10 cellular contexts compared by ENCODE assay signal in the genomic region with DNA sequence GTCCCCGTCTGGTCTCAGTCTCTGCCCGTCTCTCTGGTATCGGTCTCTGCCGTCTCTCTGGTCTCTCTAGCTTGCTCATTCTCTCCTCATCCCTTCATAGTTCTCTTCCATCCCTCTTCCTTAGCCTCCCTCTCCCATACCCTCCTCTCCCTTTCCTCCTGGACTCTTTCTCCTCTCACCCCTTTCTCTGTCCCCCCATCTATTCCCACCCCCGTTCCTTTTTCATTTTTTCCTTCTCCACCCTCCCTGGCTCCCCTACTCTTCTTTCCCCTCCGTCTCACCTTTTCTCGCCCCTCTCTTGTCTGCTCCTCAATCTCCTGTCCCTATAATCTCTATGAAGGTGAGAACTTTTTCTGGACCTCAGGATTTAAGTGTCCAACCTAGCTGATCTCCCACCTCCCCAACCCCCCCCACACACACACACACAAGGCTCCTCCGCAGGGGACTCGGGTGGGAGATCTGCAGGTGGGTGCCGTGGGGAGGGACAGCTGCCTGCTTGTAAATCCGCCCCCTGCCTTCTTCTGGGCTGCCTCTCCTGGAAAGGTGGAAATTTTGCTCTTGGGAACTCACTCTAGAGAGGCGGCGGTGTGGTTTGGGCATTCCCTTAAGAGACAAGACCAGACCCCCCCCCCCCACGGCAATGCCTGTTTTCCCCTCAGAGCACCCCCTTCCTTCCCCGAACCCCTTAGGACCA. TPM values are rescaled to one million over a fixed set of nuclear protein-coding genes. Genes with fewer than 3 reads are reported as not detected.
DNase-seq lines count a peak whose midpoint lies in the region; ATAC-seq and TF ChIP-seq lines count a peak whose summit lies in the region.
"Had no signal": no experiment of that assay in that cellular context is flagged by ENCODE, and none has a peak within 500 bp of the region (broad histone marks: within the 10 kb centered on the region; RNA-seq: fewer than 3 reads in every experiment).

No MANE protein-coding gene starts in this region.

- H3K9me3 ChIP-seq in WERI-Rb-1 (ENCODE audit: severe bottlenecking) (no peaks in the 10 kb centered on the region), iPS-18a (ENCODE audit: control insufficient read depth, low read depth, low read length) (no peaks in the 10 kb centered on the region), stomach (no peaks in the 10 kb centered on the region)

- WGBS in stomach, 5 donors: 9 to 22% (median 11%) methylated on average over 15 of the region's 15 CpGs

- H3K9ac ChIP-seq in iPS-18a (ENCODE audit: low read length): no peak overlapping the region

- peak overlapping the region; percentile 12 for H3K4me3 ChIP-seq in WERI-Rb-1 (ENCODE audit: low read depth, low read length)
- peak overlapping the region; percentile 60 for H3K4me3 ChIP-seq in iPS-18a (ENCODE audit: low read length)
- peak overlapping the region; percentile 50 to 59 (median 56) for H3K4me3 ChIP-seq in stomach

- intact Hi-C loops in stomach (cut with DNase I; ENCODE audit: low total_unique reads): no loop called here

- no peak for TF ChIP-seq CTCF in WERI-Rb-1 (IDR thresholded peaks at IDR 0.05; ENCODE audit: low read depth, low read length)
- TF ChIP-seq CTCF in stomach (IDR thresholded peaks at IDR 0.05): no peak

- H3K27me3 Mint-ChIP-seq in T-helper 2 cell treated with Interferon-gamma antibody and Interleukin-4, amounts not matched to agents 5 μg/mL and 100 μg/mL, for 36 hours (ENCODE audit: low read depth): peaks cover 54% of the 10 kb centered on the region

- no peak for DNase-seq in T-helper 2 cell treated with Interferon-gamma antibody and Interleukin-4, amounts not matched to agents 5 μg/mL and 100 μg/mL, for 36 hours (ENCODE audit: low spot score)
- DNase-seq in T-helper 2 cell (no peak), WERI-Rb-1 (no peak), stomach (no peak)

- ATAC-seq in HG03097 (IDR thresholded peaks at IDR 0.05; ENCODE audit: low FRiP score, unreplicated experiment): no peak
- ATAC-seq in HG02642 (IDR thresholded peaks at IDR 0.05; ENCODE audit: poor library complexity, unreplicated experiment): no peak
- ATAC-seq in GM18907 (IDR thresholded peaks at IDR 0.05; ENCODE audit: unreplicated experiment): no peak

- H3K27ac ChIP-seq in WERI-Rb-1 (no peak overlapping the region), iPS-18a (ENCODE audit: low read length) (no peak overlapping the region), stomach (peak overlapping the region in 1 of 5 donors; percentile 64)
- H3K27ac ChIP-seq: C4-2B had no signal

- H3K27me3 ChIP-seq in WERI-Rb-1 (ENCODE audit: insufficient read depth, low read depth, severe bottlenecking): peaks cover 34% of the 10 kb centered on the region
- peaks cover 85% of the 10 kb centered on the region for H3K27me3 ChIP-seq in iPS-18a (ENCODE audit: control insufficient read depth, insufficient read depth, low read length)
- H3K27me3 ChIP-seq in stomach: peaks cover 0 to 43% (median 30%) of the 10 kb centered on the region in 3 donors

- H3K4me1 Mint-ChIP-seq in T-helper 2 cell treated with Interferon-gamma antibody and Interleukin-4, amounts not matched to agents 5 μg/mL and 100 μg/mL, for 36 hours (ENCODE audit: low read depth): peaks cover 7% of the 10 kb centered on the region

- TF ChIP-seq EP300 in stomach (IDR thresholded peaks at IDR 0.05): no peak

- H3K36me3 Mint-ChIP-seq in T-helper 2 cell treated with Interferon-gamma antibody and Interleukin-4, amounts not matched to agents 5 μg/mL and 100 μg/mL, for 36 hours (ENCODE audit: low read depth): peaks cover 1% of the 10 kb centered on the region

- H3K9me3 Mint-ChIP-seq in T-helper 2 cell treated with Interferon-gamma antibody and Interleukin-4, amounts not matched to agents 5 μg/mL and 100 μg/mL, for 36 hours: no peaks in the 10 kb centered on the region

- peak overlapping the region; percentile 71 for H3K4me3 Mint-ChIP-seq in T-helper 2 cell treated with Interferon-gamma antibody and Interleukin-4, amounts not matched to agents 5 μg/mL and 100 μg/mL, for 36 hours

- H3K36me3 ChIP-seq in WERI-Rb-1 (no peaks in the 10 kb centered on the region), iPS-18a (ENCODE audit: control insufficient read depth, low read depth, low read length) (no peaks in the 10 kb centered on the region), stomach (no peaks in the 10 kb centered on the region)

- H3K27ac Mint-ChIP-seq in T-helper 2 cell treated with Interferon-gamma antibody and Interleukin-4, amounts not matched to agents 5 μg/mL and 100 μg/mL, for 36 hours: peak overlapping the region; percentile 53

- peaks cover 10% of the 10 kb centered on the region for H3K4me1 ChIP-seq in iPS-18a (ENCODE audit: control insufficient read depth, low read depth, low read length)
- H3K4me1 ChIP-seq in stomach: peaks cover 5 to 37% (median 15%) of the 10 kb centered on the region in 4 donors

- TF ChIP-seq POLR2A in stomach (IDR thresholded peaks at IDR 0.05): no peak

RNA-seq across cellular contexts. Expression of gene UBE2QL1, which starts 1.0 kb away (rescaled TPM):
- total RNA-seq in stomach: 1 to 10 TPM in 1 of 5 donors, under 1 TPM in 3, not detected in 1; 0.58 to 6.1 (median 0.91) TPM
- polyA plus RNA-seq in stomach: 1 to 10 TPM in 2 of 3 donors, under 1 TPM in 1; 0.95 to 2.7 (median 2.3) TPM
- total RNA-seq: MCF 10A had no signal
